8 cellular contexts compared by ENCODE assay signal in genomic region chr10:26367771-26368170, GRCh38.
DNase-seq lines count a peak whose midpoint lies in the region; ATAC-seq and TF ChIP-seq lines count a peak whose summit lies in the region.

No MANE protein-coding gene starts in this region.

- no peaks in the 10 kb centered on the region for H3K36me3 ChIP-seq in CD4-positive, alpha-beta memory T cell (ENCODE audit: insufficient read depth, low read length)

- TF ChIP-seq POLR2A in lower leg skin (IDR thresholded peaks at IDR 0.05): no peak

- intact Hi-C loops in CD4-positive, alpha-beta memory T cell (cut with micrococcal nuclease): no loop called here
- intact Hi-C loops in lower leg skin (cut with DNase I; ENCODE audit: low total_unique reads): no loop called here

- H3K27ac Mint-ChIP-seq in CD4-positive, alpha-beta memory T cell: peak overlapping the region in 1 of 7 donors; percentile 45
- H3K27ac Mint-ChIP-seq in activated CD8-positive, alpha-beta T cell treated with anti-CD3 and anti-CD28 coated beads, Interleukin-2, amount 10 ng/mL, durations not matched to agents 7 days and 5 days: no peak overlapping the region

- H3K4me3 Mint-ChIP-seq in CD4-positive, alpha-beta memory T cell: no peak overlapping the region
- H3K4me3 Mint-ChIP-seq in activated CD8-positive, alpha-beta T cell treated with anti-CD3 and anti-CD28 coated beads, Interleukin-2, amount 10 ng/mL, durations not matched to agents 7 days and 5 days: no peak overlapping the region

- no peaks in the 10 kb centered on the region for H3K36me3 Mint-ChIP-seq in CD4-positive, alpha-beta memory T cell
- no peaks in the 10 kb centered on the region for H3K36me3 Mint-ChIP-seq in activated CD8-positive, alpha-beta T cell treated with anti-CD3 and anti-CD28 coated beads, Interleukin-2, amount 10 ng/mL, durations not matched to agents 7 days and 5 days (ENCODE audit: low read depth)

- H3K27me3 Mint-ChIP-seq in CD4-positive, alpha-beta memory T cell: peaks cover 2 to 5% of the 10 kb centered on the region in 2 donors
- H3K27me3 Mint-ChIP-seq in activated CD8-positive, alpha-beta T cell treated with anti-CD3 and anti-CD28 coated beads, Interleukin-2, amount 10 ng/mL, durations not matched to agents 7 days and 5 days (ENCODE audit: low read depth): peaks cover 9% of the 10 kb centered on the region

- DNase-seq in CD4-positive, alpha-beta memory T cell: peak in 4 of 5 donors; percentile 3 to 14 (median 8)
- peak; percentile 29 for DNase-seq in HuH-7 (ENCODE audit: low spot score)
- DNase-seq in activated CD8-positive, alpha-beta T cell treated with anti-CD3 and anti-CD28 coated beads, Interleukin-2, amount 10 ng/mL, durations not matched to agents 7 days and 5 days: peak; percentile 56
- DNase-seq in kidney tubule cell (ENCODE audit: low spot score): peak; percentile 81
- DNase-seq in NCI-H2227 (lab: John Stamatoyannopoulos, UW; ENCODE audit: unreplicated experiment): no peak
- no peak for DNase-seq in DMS79 (lab: John Stamatoyannopoulos, UW)
- DNase-seq in lower leg skin (ENCODE audit: low spot score in 2 of 2): no peak

- WGBS in lower leg skin, 2 donors: 4 to 8% methylated on average over 3 of the region's 3 CpGs

- no peaks in the 10 kb centered on the region for H3K4me1 ChIP-seq in CD4-positive, alpha-beta memory T cell (ENCODE audit: insufficient read depth, low read length)

- H3K27ac ChIP-seq in CD4-positive, alpha-beta memory T cell (ENCODE audit: low read depth, low read length): no peak overlapping the region

- ATAC-seq in activated CD8-positive, alpha-beta T cell treated with anti-CD3 and anti-CD28 coated beads, Interleukin-2, amount 10 ng/mL, durations not matched to agents 7 days and 5 days: no peak
- no peak for ATAC-seq in activated CD4-positive, CD25-positive, alpha-beta regulatory T cell treated with anti-CD3 and anti-CD28 coated beads, Interleukin-2, amount 50 U/mL, for 24 hours

- CTCF ChIA-PET in CD4-positive, alpha-beta memory T cell (lab: Charles Lee; ENCODE audit: partially characterized antibody): no interaction called here
- CTCF ChIA-PET in activated CD8-positive, alpha-beta T cell treated with anti-CD3 and anti-CD28 coated beads, Interleukin-2, amount 10 ng/mL, durations not matched to agents 7 days and 5 days (lab: Charles Lee): no interaction called here

- TF ChIP-seq CTCF in lower leg skin (IDR thresholded peaks at IDR 0.05): no peak

- H3K27me3 ChIP-seq in CD4-positive, alpha-beta memory T cell (ENCODE audit: insufficient read depth, low read length): no peaks in the 10 kb centered on the region

- H3K4me1 Mint-ChIP-seq in CD4-positive, alpha-beta memory T cell: no peaks in the 10 kb centered on the region
- no peaks in the 10 kb centered on the region for H3K4me1 Mint-ChIP-seq in activated CD8-positive, alpha-beta T cell treated with anti-CD3 and anti-CD28 coated beads, Interleukin-2, amount 10 ng/mL, durations not matched to agents 7 days and 5 days (ENCODE audit: low read depth)

- H3K9me3 Mint-ChIP-seq in CD4-positive, alpha-beta memory T cell: peaks cover 0 to 10% (median 6%) of the 10 kb centered on the region in 8 donors
- H3K9me3 Mint-ChIP-seq in activated CD8-positive, alpha-beta T cell treated with anti-CD3 and anti-CD28 coated beads, Interleukin-2, amount 10 ng/mL, durations not matched to agents 7 days and 5 days (ENCODE audit: insufficient read depth): peaks cover 4% of the 10 kb centered on the region

- POLR2A ChIA-PET in CD4-positive, alpha-beta memory T cell (lab: Charles Lee; ENCODE audit: partially characterized antibody): no interaction called here
- POLR2A ChIA-PET in activated CD8-positive, alpha-beta T cell treated with anti-CD3 and anti-CD28 coated beads, Interleukin-2, amount 10 ng/mL, durations not matched to agents 7 days and 5 days (lab: Charles Lee): no interaction called here

- no peaks in the 10 kb centered on the region for H3K9me3 ChIP-seq in CD4-positive, alpha-beta memory T cell (ENCODE audit: control insufficient read depth in 1 of 2, low read length in 2 of 2)

- no peak overlapping the region for H3K4me3 ChIP-seq in CD4-positive, alpha-beta memory T cell (ENCODE audit: low read length in 2 of 2)
- no peak overlapping the region for H3K4me3 ChIP-seq in lower leg skin (ENCODE audit: low read depth, poor library complexity, severe bottlenecking)

Comparison
In these comparisons a context has a peak if more than half of its experiments do, and no peak if none do; other contexts are left out.
1. DNase-seq: peak in CD4-positive, alpha-beta memory T cell (4 of 5), HuH-7 (single experiment), activated CD8-positive, alpha-beta T cell treated with anti-CD3 and anti-CD28 coated beads, Interleukin-2, amount 10 ng/mL, durations not matched to agents 7 days and 5 days (single experiment) and kidney tubule cell (single experiment); none in NCI-H2227 (single experiment), DMS79 (single experiment) and lower leg skin (0 of 2).